ENCODE assay signal across 27 cellular contexts in genomic region chr3:73575519-73575918, GRCh38. TPM values are rescaled to one million over a fixed set of nuclear protein-coding genes. Genes with fewer than 3 reads are reported as not detected.
"Had no signal": no experiment of that assay in that cellular context is flagged by ENCODE, and none has a peak within 500 bp of the region (broad histone marks: within the 10 kb centered on the region; RNA-seq: fewer than 3 reads in every experiment).

No MANE protein-coding gene starts in this region.

- DNase-seq: activated CD4-positive, alpha-beta memory T cell treated with anti-CD3 and anti-CD28 coated beads, Interleukin-2, amount 10 ng/mL, durations not matched to agents 7 days and 5 days; activated CD4-positive, alpha-beta T cell treated with anti-CD3 and anti-CD28 coated beads for 1 hour; activated CD4-positive, alpha-beta T cell treated with anti-CD3 and anti-CD28 coated beads for 4 hours; activated CD4-positive, alpha-beta T cell treated with anti-CD3 and anti-CD28 coated beads, Interleukin-2, amount 10 ng/mL, durations not matched to agents 7 days and 5 days; activated CD4-positive, alpha-beta T cell treated with anti-CD3 and anti-CD28 coated beads, Interleukin-2, amount 50 U/mL, for 4 hours; activated CD8-positive, alpha-beta memory T cell treated with anti-CD3 and anti-CD28 coated beads, Interleukin-2, amount 50 U/mL, for 48 hours; activated gamma-delta T cell; activated naive CD4-positive, alpha-beta T cell; activated naive CD4-positive, alpha-beta T cell treated with anti-CD3 and anti-CD28 coated beads, Interleukin-2, amount 10 ng/mL, durations not matched to agents 7 days and 5 days; activated naive CD8-positive, alpha-beta T cell treated with anti-CD3 and anti-CD28 coated beads, Interleukin-2, amount 10 ng/mL, durations not matched to agents 7 days and 5 days; activated T-cell treated with anti-CD3 and anti-CD28 coated beads for 4 hours; activated T-cell treated with anti-CD3 and anti-CD28 coated beads, Interleukin-2, amount 50 U/mL, for 24 hours; activated T-cell treated with anti-CD3 and anti-CD28 coated beads, Interleukin-2, amount 50 U/mL, for 72 hours; dorsolateral prefrontal cortex; effector memory CD4-positive, alpha-beta T cell; endodermal cell; foreskin fibroblast; T-helper 1 cell; T-helper 17 cell; T1000 had no signal

- H3K4me1 ChIP-seq: breast epithelium had no signal

- H3K27me3 ChIP-seq: ascending aorta, breast epithelium, cardiac muscle cell, dorsolateral prefrontal cortex had no signal

- H3K4me3 ChIP-seq: ascending aorta, breast epithelium, cardiac muscle cell, coronary artery, dorsolateral prefrontal cortex had no signal

- H3K36me3 ChIP-seq: ascending aorta, breast epithelium, cardiac muscle cell had no signal

- H3K27ac ChIP-seq: ascending aorta, breast epithelium, cardiac muscle cell, coronary artery, dorsolateral prefrontal cortex had no signal

- H3K9me3 ChIP-seq: ascending aorta, breast epithelium had no signal

- ATAC-seq: activated naive CD4-positive, alpha-beta T cell treated with anti-CD3 and anti-CD28 coated beads, Interleukin-2, amount 50 U/mL, for 72 hours; activated T-cell treated with anti-CD3 and anti-CD28 coated beads, Interleukin-2, amount 50 U/mL, for 72 hours; esophagus mucosa; T-helper 17 cell; WTC11 had no signal

RNA-seq across cellular contexts. Expression of gene PDZRN3, which starts 49.2 kb away (rescaled TPM):
- total RNA-seq: activated CD4-positive, alpha-beta memory T cell treated with anti-CD3 and anti-CD28 coated beads, Interleukin-2, amount 10 ng/mL, durations not matched to agents 7 days and 5 days; activated CD4-positive, alpha-beta T cell treated with anti-CD3 and anti-CD28 coated beads, Interleukin-2, amount 10 ng/mL, durations not matched to agents 7 days and 5 days; activated naive CD4-positive, alpha-beta T cell treated with anti-CD3 and anti-CD28 coated beads, Interleukin-2, amount 50 U/mL, for 72 hours; activated naive CD8-positive, alpha-beta T cell treated with anti-CD3 and anti-CD28 coated beads, Interleukin-2, amount 10 ng/mL, durations not matched to agents 7 days and 5 days; activated T-cell treated with anti-CD3 and anti-CD28 coated beads, Interleukin-2, amount 50 U/mL, for 72 hours; T-helper 17 cell had no signal
